5 cellular contexts compared by ENCODE assay signal in the genomic region with DNA sequence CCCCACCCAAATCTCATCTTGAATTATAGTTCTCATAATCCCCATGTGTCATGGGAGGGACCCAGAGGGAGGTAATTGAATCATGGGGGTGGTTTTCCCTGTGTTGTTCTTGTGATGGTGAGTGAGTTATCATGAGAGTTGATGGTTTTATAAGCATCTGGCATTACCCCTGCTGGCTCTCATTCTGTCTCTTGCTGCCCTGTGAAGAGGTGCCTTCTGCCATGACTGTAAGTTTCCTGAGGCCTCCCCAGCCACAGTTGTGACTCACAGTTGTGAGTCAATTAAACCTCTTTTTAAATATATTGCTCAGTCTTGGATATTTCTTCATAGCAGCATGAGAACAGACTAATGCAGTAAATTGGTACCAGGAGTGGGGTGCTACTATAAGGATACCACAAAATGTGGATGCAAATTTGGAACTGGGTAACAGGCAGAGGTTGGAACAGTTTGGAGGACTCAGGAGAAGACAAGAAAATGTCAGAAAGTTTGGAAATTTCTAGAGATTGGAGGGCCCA. TPM values are rescaled to one million over a fixed set of nuclear protein-coding genes. Genes with fewer than 3 reads are reported as not detected.
"Had no signal": no experiment of that assay in that cellular context is flagged by ENCODE, and none has a peak within 500 bp of the region (broad histone marks: within the 10 kb centered on the region; RNA-seq: fewer than 3 reads in every experiment).

No MANE protein-coding gene starts in this region.

RNA-seq across cellular contexts. Expression of gene GYPE, which starts 46.2 kb away (rescaled TPM):
- total RNA-seq: OCI-LY7, PC-3, PC-9, RPMI7951, SJCRH30 had no signal
